9 cellular contexts compared by ENCODE assay signal in the genomic region with DNA sequence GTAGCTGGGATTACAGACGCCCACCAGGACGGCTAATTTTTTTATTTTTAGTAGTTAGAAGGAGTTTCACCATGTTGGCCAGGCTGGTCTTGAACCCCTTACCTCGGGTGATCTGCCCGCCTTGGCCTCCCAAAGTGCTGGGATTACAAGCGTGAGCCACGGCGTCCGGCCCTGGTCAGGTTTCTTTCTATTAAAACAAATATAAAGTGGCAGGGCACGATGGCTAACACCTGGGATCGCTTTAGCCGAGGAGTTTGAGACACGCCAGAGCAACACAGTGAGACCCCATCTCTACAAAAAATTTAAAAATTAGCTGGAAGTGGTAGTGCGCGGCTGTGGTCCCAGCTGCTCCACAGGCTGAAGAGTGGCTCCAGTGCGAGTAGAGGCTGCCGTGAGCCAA. TPM values are rescaled to one million over a fixed set of nuclear protein-coding genes. Genes with fewer than 3 reads are reported as not detected.
DNase-seq lines count a peak whose midpoint lies in the region; ATAC-seq, FAIRE-seq and TF ChIP-seq lines count a peak whose summit lies in the region.
"Had no signal": no experiment of that assay in that cellular context is flagged by ENCODE, and none has a peak within 500 bp of the region (broad histone marks: within the 10 kb centered on the region; RNA-seq: fewer than 3 reads in every experiment).

No MANE protein-coding gene starts in this region.

- H2AFZ ChIP-seq in astrocyte (ENCODE audit: low read depth, low read length) = no peak overlapping the region

- no peak overlapping the region for H3K27ac Mint-ChIP-seq in astrocyte (ENCODE audit: unreplicated experiment)

- no peak overlapping the region for H3K4me3 ChIP-seq in astrocyte (ENCODE audit: insufficient read depth, low read depth, low read length)
- H3K4me3 ChIP-seq in lower lobe of right lung = peak overlapping the region; percentile 72

- peaks cover 10% of the 10 kb centered on the region for H3K4me1 Mint-ChIP-seq in astrocyte (ENCODE audit: low read depth, unreplicated experiment)

- H3K9ac ChIP-seq in astrocyte (ENCODE audit: low read length) = peak overlapping the region; percentile 96

- TF ChIP-seq CTCF in astrocyte (IDR thresholded peaks at IDR 0.05; ENCODE audit: insufficient read depth, low read depth, low read length) (no peak), lower lobe of right lung (IDR thresholded peaks at IDR 0.05) (no peak)

- peaks cover 12% of the 10 kb centered on the region for H4K20me1 ChIP-seq in astrocyte (ENCODE audit: insufficient read depth, low read length)

- H3K36me3 Mint-ChIP-seq in astrocyte (ENCODE audit: low read depth, unreplicated experiment) = peaks cover 3% of the 10 kb centered on the region

- no peaks in the 10 kb centered on the region for H3K9me3 Mint-ChIP-seq in astrocyte (ENCODE audit: unreplicated experiment)

- H3K36me3 ChIP-seq in astrocyte (ENCODE audit: insufficient read depth, low read length) = no peaks in the 10 kb centered on the region
- peaks cover 4% of the 10 kb centered on the region for H3K36me3 ChIP-seq in lower lobe of right lung
- H3K36me3 ChIP-seq: SJCRH30 had no signal

- ATAC-seq in lower lobe of right lung = no peak

- intact Hi-C loops in lower lobe of right lung (cut with DNase I) = no loop called here

- H3K4me2 ChIP-seq in astrocyte (ENCODE audit: low read length) = peak overlapping the region; percentile 95

- peaks cover 18% of the 10 kb centered on the region for H3K4me1 ChIP-seq in astrocyte (ENCODE audit: insufficient read depth, low read length)
- peaks cover 29% of the 10 kb centered on the region for H3K4me1 ChIP-seq in lower lobe of right lung

- peak overlapping the region; percentile 20 for H3K4me3 Mint-ChIP-seq in astrocyte (ENCODE audit: unreplicated experiment)

- no peaks in the 10 kb centered on the region for H3K27me3 Mint-ChIP-seq in astrocyte (ENCODE audit: low read depth, unreplicated experiment)

- peaks cover 28% of the 10 kb centered on the region for H3K79me2 ChIP-seq in astrocyte (ENCODE audit: insufficient read depth, low read length)

- no peak for FAIRE-seq in astrocyte (lab: Jason Lieb, UNC)

- no peaks in the 10 kb centered on the region for H3K27me3 ChIP-seq in astrocyte (ENCODE audit: insufficient read depth, low read length)
- H3K27me3 ChIP-seq in lower lobe of right lung (ENCODE audit: low read depth) = no peaks in the 10 kb centered on the region
- H3K27me3 ChIP-seq: SJCRH30 had no signal

- H3K27ac ChIP-seq in astrocyte (ENCODE audit: low read depth, low read length) = no peak overlapping the region
- peak overlapping the region; percentile 96 for H3K27ac ChIP-seq in lower lobe of right lung
- H3K27ac ChIP-seq in temporal lobe (ENCODE audit: low read depth, low read length) = peak overlapping the region; percentile 95
- H3K27ac ChIP-seq: SJCRH30 had no signal

- H3K9me3 ChIP-seq in astrocyte (ENCODE audit: insufficient read depth, low read depth, low read length) (no peaks in the 10 kb centered on the region), lower lobe of right lung (no peaks in the 10 kb centered on the region)
- H3K9me3 ChIP-seq: SJCRH30 had no signal

- peak; percentile 45 for DNase-seq in NCI-H82 (lab: John Stamatoyannopoulos, UW)
- no peak for DNase-seq in NCI-H82 treated with DMSO at 0.1 percent for 48 hours (lab: John Stamatoyannopoulos, UW; ENCODE audit: unreplicated experiment)
- no peak for DNase-seq in astrocyte (ENCODE audit: low read depth)
- peak; percentile 56 for DNase-seq in lower lobe of right lung
- no peak for DNase-seq in NCI-H1417 (lab: John Stamatoyannopoulos, UW)
- DNase-seq in AG08395 (ENCODE audit: low spot score) = no peak
- no peak for DNase-seq in dedifferentiated amniotic fluid mesenchymal stem cell (ENCODE audit: extremely low spot score)

RNA-seq across cellular contexts. Expression of a gene that starts 1.5 kb away (rescaled TPM):
- total RNA-seq in astrocyte (61.3 and 72.2 TPM in 2 replicates), lower lobe of right lung (65.8 TPM), temporal lobe (19.2 TPM)

RNA-seq across cellular contexts. Expression of a gene that starts 3.5 kb away (rescaled TPM):
- 8.9 and 9.8 TPM in 2 replicates for total RNA-seq in astrocyte
- total RNA-seq in lower lobe of right lung = 24.0 TPM
- total RNA-seq in temporal lobe = 9.8 TPM

RNA-seq across cellular contexts. Expression of a gene that starts 34.3 kb away (rescaled TPM):
- 162 and 172 TPM in 2 replicates for total RNA-seq in astrocyte
- total RNA-seq in lower lobe of right lung = 124 TPM
- total RNA-seq in temporal lobe = 84.8 TPM

RNA-seq across cellular contexts. Expression of a gene that starts 49.8 kb away (rescaled TPM):
- total RNA-seq in astrocyte = 163 and 168 TPM in 2 replicates
- 67.6 TPM for total RNA-seq in lower lobe of right lung
- 44.5 TPM for total RNA-seq in temporal lobe

RNA-seq across cellular contexts. Expression of a gene that starts 50.8 kb away (rescaled TPM):
- total RNA-seq in astrocyte (49.1 and 54.8 TPM in 2 replicates), lower lobe of right lung (78.0 TPM), temporal lobe (10.6 TPM)

Comparison
In these comparisons a context has a peak if more than half of its experiments do, and no peak if none do; other contexts are left out.
1. DNase-seq: peak in NCI-H82 (single experiment) and lower lobe of right lung (single experiment); none in NCI-H82 treated with DMSO at 0.1 percent for 48 hours (single experiment), astrocyte (single experiment), NCI-H1417 (0 of 3), AG08395 (single experiment) and dedifferentiated amniotic fluid mesenchymal stem cell (single experiment).